23 cellular contexts compared by ENCODE assay signal in the genomic region with DNA sequence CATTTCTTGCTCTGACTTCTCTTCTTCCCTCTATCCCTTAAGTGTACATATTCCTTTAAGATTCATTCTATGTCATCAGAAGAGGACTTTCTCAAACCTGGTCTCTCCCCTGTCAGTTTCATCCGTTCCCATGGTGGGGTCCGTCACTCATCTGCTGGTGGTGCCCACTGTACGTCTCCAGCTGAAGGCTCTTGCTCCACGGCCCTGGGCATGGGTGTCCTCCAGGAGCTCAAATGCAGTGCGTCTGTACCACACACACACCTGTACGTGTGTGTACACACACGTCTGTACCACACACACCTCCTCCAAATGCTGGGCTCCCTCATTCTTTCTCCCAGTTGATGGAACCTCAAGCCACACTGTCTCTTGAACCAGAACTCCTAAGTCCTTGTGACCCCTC.
DNase-seq lines count a peak whose midpoint lies in the region; ATAC-seq and TF ChIP-seq lines count a peak whose summit lies in the region.
"Had no signal": no experiment of that assay in that cellular context is flagged by ENCODE, and none has a peak within 500 bp of the region (broad histone marks: within the 10 kb centered on the region; RNA-seq: fewer than 3 reads in every experiment).

No MANE protein-coding gene starts in this region.

- no CpG with 5 or more reads among the region's 7 CpGs for WGBS in H9 (ENCODE audit: extremely low coverage, insufficient read length, low lambda C conversion rate)
- WGBS in esophagus squamous epithelium, 2 donors, result 76 to 97% methylated on average over 6 to 7 of the region's 7 CpGs
- 94% methylated on average over 7 of the region's 7 CpGs for WGBS in prostate gland

- no peak overlapping the region for H2BK15ac ChIP-seq in H9 (ENCODE audit: low read depth, low read length)

- peaks cover 12 to 15% of the 10 kb centered on the region in 2 experiments for H3K4me1 Mint-ChIP-seq in H9
- H3K4me1 Mint-ChIP-seq: CD8-positive, alpha-beta memory T cell had no signal

- no peak overlapping the region for H3K56ac ChIP-seq in H9 (ENCODE audit: insufficient read length, low read depth, low read length)

- TF ChIP-seq CTCF in H9 (conservative IDR thresholded peaks at IDR 0.05), result no peak
- TF ChIP-seq CTCF in esophagus squamous epithelium (IDR thresholded peaks at IDR 0.05), result no peak
- no peak for TF ChIP-seq CTCF in prostate gland (IDR thresholded peaks at IDR 0.05)
- TF ChIP-seq CTCF in tibial artery (IDR thresholded peaks at IDR 0.05), result no peak

- intact Hi-C loops in esophagus squamous epithelium (cut with DNase I) (no loop called here), prostate gland (cut with DNase I) (loop anchor here (5.0 kb wide), 1 partner anchor 197 kb away; a partner anchor contains a TSS), tibial artery (cut with DNase I; ENCODE audit: low total_unique reads) (no loop called here)

- no peak for DNase-seq in H9
- DNase-seq in esophagus squamous epithelium (lab: John Stamatoyannopoulos, UW), result no peak
- DNase-seq in prostate gland (ENCODE audit: low spot score), result no peak
- no peak for DNase-seq in tibial artery
- DNase-seq in activated naive CD4-positive, alpha-beta T cell treated with anti-CD3 and anti-CD28 coated beads, Interleukin-2, amount 50 U/mL, for 16 hours, result no peak
- DNase-seq in middle frontal gyrus (ENCODE audit: extremely low spot score, low spot score), result no peak
- DNase-seq in GOT3 (lab: John Stamatoyannopoulos, UW), result no peak
- DNase-seq: CD8-positive, alpha-beta memory T cell; DMS53; EL; KG1; MV-4-11; NCI-H1694 treated with DMSO at 0.1 percent for 48 hours; NCI-H2107; NCI-H510A; NCI-H774; PC-3; RPMI8226; SIG-M5 had no signal

- H3K4me2 ChIP-seq in H9 (ENCODE audit: insufficient read depth, insufficient read length, low read length), result no peak overlapping the region
- H3K4me2 ChIP-seq: BLaER1 treated with 17β-estradiol and CSF1 and Interleukin-3, amounts not matched to agents 10 nM and 100 nM; GM23338 had no signal

- H4K91ac ChIP-seq in H9 (ENCODE audit: insufficient read length, low read depth, low read length), result no peak overlapping the region

- H3K36me3 ChIP-seq in esophagus squamous epithelium (no peaks in the 10 kb centered on the region), prostate gland (no peaks in the 10 kb centered on the region), tibial artery (no peaks in the 10 kb centered on the region)

- H3K27me3 ChIP-seq in H9 (ENCODE audit: insufficient read depth, low read length) (no peaks in the 10 kb centered on the region), esophagus squamous epithelium (no peaks in the 10 kb centered on the region), prostate gland (replicated peaks; ENCODE audit: insufficient read depth) (no peaks in the 10 kb centered on the region), tibial artery (no peaks in the 10 kb centered on the region)
- H3K27me3 ChIP-seq: BLaER1 treated with 17β-estradiol and CSF1 and Interleukin-3, amounts not matched to agents 10 nM and 100 nM had no signal

- no peak overlapping the region for H3K4me3 ChIP-seq in esophagus squamous epithelium
- H3K4me3 ChIP-seq in prostate gland, result no peak overlapping the region
- H3K4me3 ChIP-seq in tibial artery, result no peak overlapping the region
- H3K4me3 ChIP-seq: BLaER1 treated with 17β-estradiol and CSF1 and Interleukin-3, amounts not matched to agents 10 nM and 100 nM; GM12878; GM23338 had no signal

- no peaks in the 10 kb centered on the region for H3K79me2 ChIP-seq in H9 (ENCODE audit: insufficient read depth, low read length)

- no peaks in the 10 kb centered on the region; the same call in 1 of the 2 replicates for H3K4me1 ChIP-seq in H9 (ENCODE audit: insufficient read depth, low read length)
- H3K4me1 ChIP-seq in esophagus squamous epithelium, result no peaks in the 10 kb centered on the region
- no peaks in the 10 kb centered on the region for H3K4me1 ChIP-seq in prostate gland (replicated peaks)
- peaks cover 0 to 29% (median 0%) of the 10 kb centered on the region in 4 donors for H3K4me1 ChIP-seq in tibial artery

- H4K20me1 ChIP-seq in H9 (ENCODE audit: control insufficient read depth, insufficient read depth, insufficient read length), result no peaks in the 10 kb centered on the region
- H4K20me1 ChIP-seq: BLaER1 treated with 17β-estradiol and CSF1 and Interleukin-3, amounts not matched to agents 10 nM and 100 nM had no signal

- no peak overlapping the region for H3K27ac ChIP-seq in H9 (ENCODE audit: insufficient read length, low read depth, low read length)
- H3K27ac ChIP-seq in esophagus squamous epithelium, result peak overlapping the region; percentile 13 to 48 (median 42)
- H3K27ac ChIP-seq in prostate gland, result peak overlapping the region; percentile 55 to 58
- H3K27ac ChIP-seq in tibial artery, result peak overlapping the region; percentile 51 to 54

- no peaks in the 10 kb centered on the region for H3K9me3 ChIP-seq in H9 (ENCODE audit: control insufficient read depth, low read depth, low read length)
- H3K9me3 ChIP-seq in esophagus squamous epithelium, result no peaks in the 10 kb centered on the region
- H3K9me3 ChIP-seq in prostate gland, result no peaks in the 10 kb centered on the region
- H3K9me3 ChIP-seq in tibial artery, result no peaks in the 10 kb centered on the region

- peaks cover 2 to 3% (median 2%) of the 10 kb centered on the region in 3 experiments; a peak in 2 of 7 replicates for H3K36me3 Mint-ChIP-seq in H9 (ENCODE audit: insufficient read depth in 1 of 3, low read depth in 3 of 3)
- H3K36me3 Mint-ChIP-seq: CD8-positive, alpha-beta memory T cell had no signal

- TF ChIP-seq POLR2A in esophagus squamous epithelium (IDR thresholded peaks at IDR 0.05) (no peak), prostate gland (IDR thresholded peaks at IDR 0.05) (no peak)

- ATAC-seq in HG02884 (IDR thresholded peaks at IDR 0.05; ENCODE audit: unreplicated experiment), result no peak
- ATAC-seq: GM12878, GM23338, PC-3 had no signal

- H3K4me3 Mint-ChIP-seq in H9, result no peak overlapping the region
- H3K4me3 Mint-ChIP-seq: CD8-positive, alpha-beta memory T cell; GM23338 had no signal

- H3K23me2 ChIP-seq in H9 (ENCODE audit: insufficient read length, low read depth, low read length, poor library complexity, severe bottlenecking), result no peaks in the 10 kb centered on the region

- no peak overlapping the region for H4K5ac ChIP-seq in H9 (ENCODE audit: insufficient read length, low read depth, low read length)

- H2AFZ ChIP-seq in H9 (ENCODE audit: low read length), result no peak overlapping the region
- H2AFZ ChIP-seq: GM23338 had no signal

- H3K9me3 Mint-ChIP-seq in H9, result no peaks in the 10 kb centered on the region; a peak in 1 of 5 replicates
- H3K9me3 Mint-ChIP-seq: GM23338 had no signal

- H3K79me1 ChIP-seq in H9 (ENCODE audit: insufficient read depth, low read depth, low read length, poor library complexity, severe bottlenecking), result no peaks in the 10 kb centered on the region

- H3K18ac ChIP-seq in H9 (ENCODE audit: insufficient read length, low read depth, low read length), result peak overlapping the region; percentile 34

- H3K27me3 Mint-ChIP-seq in H9 (ENCODE audit: low read depth), result no peaks in the 10 kb centered on the region

- H2BK5ac ChIP-seq in H9 (ENCODE audit: insufficient read length, low read length), result no peak overlapping the region

- H2BK20ac ChIP-seq in H9 (ENCODE audit: low read depth, low read length, poor library complexity, severe bottlenecking), result no peak overlapping the region

- no peak overlapping the region for H3T11ph ChIP-seq in H9 (ENCODE audit: low read length)

- no peak overlapping the region for H3K4ac ChIP-seq in H9 (ENCODE audit: low read depth, low read length)

- no peak overlapping the region for H2BK120ac ChIP-seq in H9 (ENCODE audit: low read depth, low read length, poor library complexity, severe bottlenecking)

- no peak overlapping the region for H3K9ac ChIP-seq in H9 (ENCODE audit: extremely low read depth, insufficient read length, low read length)
- H3K9ac ChIP-seq: BLaER1 treated with 17β-estradiol and CSF1 and Interleukin-3, amounts not matched to agents 10 nM and 100 nM had no signal

- H2AK5ac ChIP-seq in H9 (ENCODE audit: insufficient read length, low read length), result no peak overlapping the region

- H2BK12ac ChIP-seq in H9 (ENCODE audit: insufficient read length, low read depth, low read length), result no peak overlapping the region

- no peak overlapping the region for H4K8ac ChIP-seq in H9 (replicated peaks; ENCODE audit: insufficient read length, low read depth, low read length)

- no peak overlapping the region for H3K23ac ChIP-seq in H9 (ENCODE audit: insufficient read length, low read depth, low read length)

- H3K14ac ChIP-seq in H9 (ENCODE audit: insufficient read depth, low read length), result no peak overlapping the region

- no peak overlapping the region for H3K27ac Mint-ChIP-seq in H9
- H3K27ac Mint-ChIP-seq: CD8-positive, alpha-beta memory T cell; GM23338 had no signal
